In the genomic region with DNA sequence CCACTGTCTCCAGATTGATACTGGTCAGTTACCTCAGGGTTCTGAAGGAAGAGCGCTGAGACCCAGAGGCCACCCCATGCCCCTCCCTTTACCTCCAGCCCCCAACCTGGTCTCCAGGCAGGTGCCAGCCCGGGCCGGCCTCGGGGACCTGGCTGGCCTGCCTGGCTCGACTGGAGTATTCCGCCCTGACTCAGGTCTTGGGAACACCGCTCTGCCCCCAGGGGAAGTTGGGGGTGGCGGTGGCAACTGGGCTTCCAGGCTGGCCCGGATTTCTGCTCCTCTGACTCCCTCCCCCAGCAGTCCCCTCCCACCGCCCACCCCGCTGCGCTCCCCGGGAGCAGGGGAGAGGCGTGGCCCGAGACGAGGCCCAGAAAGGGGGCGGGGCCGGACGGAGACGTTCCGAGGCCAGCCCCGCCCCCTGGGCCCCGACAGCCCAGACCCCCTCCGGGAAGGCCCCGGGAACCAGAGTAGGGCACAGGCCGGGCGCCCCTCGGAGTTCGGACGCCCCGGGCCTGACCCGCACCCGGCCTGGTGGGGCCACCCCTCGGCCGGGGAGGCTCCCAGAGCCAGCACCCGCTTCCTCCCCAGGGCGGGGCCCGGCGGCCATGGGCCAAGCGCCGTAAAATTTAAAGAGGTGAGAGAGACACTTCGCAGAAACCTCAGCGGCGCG, we compare ENCODE assay signal across 8 cellular contexts.
A peak's percentile ranks its signal among the peaks of the same experiment; 100 is the strongest.
DNase-seq lines count a peak whose midpoint lies in the region; ATAC-seq, FAIRE-seq and TF ChIP-seq lines count a peak whose summit lies in the region.

No MANE protein-coding gene starts in this region.

- H4K20me1 ChIP-seq in endothelial cell of umbilical vein (replicated peaks; ENCODE audit: control insufficient read depth, extremely low read depth, insufficient read depth, low read length), result no peaks in the 10 kb centered on the region

- H2AFZ ChIP-seq in endothelial cell of umbilical vein (ENCODE audit: low read depth, low read length), result peak overlapping the region; percentile 78

- H3K79me2 ChIP-seq in endothelial cell of umbilical vein (ENCODE audit: control insufficient read depth, insufficient read depth, low read length), result no peaks in the 10 kb centered on the region

- peak overlapping the region; percentile 94 for H3K27ac Mint-ChIP-seq in activated CD8-positive, alpha-beta memory T cell treated with anti-CD3 and anti-CD28 coated beads, Interleukin-2, amount 10 ng/mL, durations not matched to agents 7 days and 5 days
- H3K27ac Mint-ChIP-seq in naive B cell, result peak overlapping the region; percentile 91 to 99 (median 98)
- peak overlapping the region; percentile 90 for H3K27ac Mint-ChIP-seq in stimulated activated effector memory CD8-positive, alpha-beta T cell treated with anti-CD3 and anti-CD28 coated beads, Interleukin-12 subunit alpha, Interleukin-12 subunit beta, amount 100 ng/mL, for 72 hours

- no peaks in the 10 kb centered on the region for H3K9me1 ChIP-seq in endothelial cell of umbilical vein (replicated peaks; ENCODE audit: control insufficient read depth, extremely low read depth, insufficient read depth, low read length)

- H3K9me3 Mint-ChIP-seq in activated CD8-positive, alpha-beta memory T cell treated with anti-CD3 and anti-CD28 coated beads, Interleukin-2, amount 10 ng/mL, durations not matched to agents 7 days and 5 days (ENCODE audit: low read depth), result no peaks in the 10 kb centered on the region
- no peaks in the 10 kb centered on the region for H3K9me3 Mint-ChIP-seq in naive B cell
- no peaks in the 10 kb centered on the region for H3K9me3 Mint-ChIP-seq in stimulated activated effector memory CD8-positive, alpha-beta T cell treated with anti-CD3 and anti-CD28 coated beads, Interleukin-12 subunit alpha, Interleukin-12 subunit beta, amount 100 ng/mL, for 72 hours

- peaks cover 9 to 16% of the 10 kb centered on the region in 2 experiments for H3K27me3 ChIP-seq in endothelial cell of umbilical vein (ENCODE audit: control insufficient read depth in 2 of 2, insufficient read depth in 2 of 2, low read length in 2 of 2)

- H3K9me3 ChIP-seq in endothelial cell of umbilical vein (replicated peaks; ENCODE audit: control insufficient read depth, insufficient read depth, low read length), result no peaks in the 10 kb centered on the region

- ATAC-seq in HG03045 (IDR thresholded peaks at IDR 0.05; ENCODE audit: unreplicated experiment), result peak; percentile 75
- peak; percentile 70 for ATAC-seq in activated CD8-positive, alpha-beta memory T cell treated with anti-CD3 and anti-CD28 coated beads, Interleukin-2, amount 10 ng/mL, durations not matched to agents 7 days and 5 days
- ATAC-seq in naive B cell (ENCODE audit: low read depth in 2 of 2), result peak; percentile 65 to 66
- ATAC-seq in stimulated activated effector memory CD8-positive, alpha-beta T cell treated with anti-CD3 and anti-CD28 coated beads, Interleukin-12 subunit alpha, Interleukin-12 subunit beta, amount 100 ng/mL, for 72 hours, result peak; percentile 79

- no peak overlapping the region for H3K9ac ChIP-seq in endothelial cell of umbilical vein (replicated peaks; ENCODE audit: extremely low read depth, insufficient read depth, low read length)

- TF ChIP-seq POLR2A in endothelial cell of umbilical vein (IDR thresholded peaks at IDR 0.05; ENCODE audit: low read depth, low read length), result no peak

- POLR2A ChIA-PET in endothelial cell of umbilical vein (lab: Charles Lee), result no interaction called here

- peak overlapping the region; percentile 49 for H3K4me2 ChIP-seq in endothelial cell of umbilical vein (ENCODE audit: insufficient read depth, low read length)

- intact Hi-C loops in endothelial cell of umbilical vein (cut with micrococcal nuclease), result no loop called here

- H3K27me3 Mint-ChIP-seq in activated CD8-positive, alpha-beta memory T cell treated with anti-CD3 and anti-CD28 coated beads, Interleukin-2, amount 10 ng/mL, durations not matched to agents 7 days and 5 days, result peaks cover 13% of the 10 kb centered on the region
- no peaks in the 10 kb centered on the region for H3K27me3 Mint-ChIP-seq in naive B cell

- H3K36me3 ChIP-seq in endothelial cell of umbilical vein (ENCODE audit: control insufficient read depth in 2 of 2, extremely low read depth in 1 of 2, insufficient read depth in 2 of 2, low read length in 2 of 2), result no peaks in the 10 kb centered on the region

- no TSS peak for BruUV-seq in endothelial cell of umbilical vein (replicated peaks; lab: Mats Ljungman, UMichigan)

- no peak for TF ChIP-seq CTCF in endothelial cell of umbilical vein (IDR thresholded peaks at IDR 0.05; ENCODE audit: extremely low read depth in 1 of 2, insufficient read depth in 1 of 2, low read depth in 1 of 2, low read length in 2 of 2)

- H3K4me1 Mint-ChIP-seq in activated CD8-positive, alpha-beta memory T cell treated with anti-CD3 and anti-CD28 coated beads, Interleukin-2, amount 10 ng/mL, durations not matched to agents 7 days and 5 days, result peaks cover 40% of the 10 kb centered on the region
- H3K4me1 Mint-ChIP-seq in naive B cell, result peaks cover 40 to 50% (median 48%) of the 10 kb centered on the region in 3 donors
- peaks cover 41% of the 10 kb centered on the region for H3K4me1 Mint-ChIP-seq in stimulated activated effector memory CD8-positive, alpha-beta T cell treated with anti-CD3 and anti-CD28 coated beads, Interleukin-12 subunit alpha, Interleukin-12 subunit beta, amount 100 ng/mL, for 72 hours

- H3K4me1 ChIP-seq in endothelial cell of umbilical vein (ENCODE audit: control insufficient read depth, extremely low read depth, insufficient read depth, low read length), result no peaks in the 10 kb centered on the region

- no peaks in the 10 kb centered on the region for H3K36me3 Mint-ChIP-seq in activated CD8-positive, alpha-beta memory T cell treated with anti-CD3 and anti-CD28 coated beads, Interleukin-2, amount 10 ng/mL, durations not matched to agents 7 days and 5 days
- H3K36me3 Mint-ChIP-seq in naive B cell, result no peaks in the 10 kb centered on the region
- peaks cover 6% of the 10 kb centered on the region for H3K36me3 Mint-ChIP-seq in stimulated activated effector memory CD8-positive, alpha-beta T cell treated with anti-CD3 and anti-CD28 coated beads, Interleukin-12 subunit alpha, Interleukin-12 subunit beta, amount 100 ng/mL, for 72 hours

- dilution Hi-C loops in endothelial cell of umbilical vein (cut with MboI; ENCODE audit: extremely low pct_ligation_motif_present, low sequenced_read_pairs), result no loop called here

- H3K4me3 ChIP-seq in endothelial cell of umbilical vein (replicated peaks in 1 of 3; ENCODE audit: insufficient read depth in 1 of 3, low read depth in 1 of 3, low read length in 3 of 3), result peak overlapping the region; percentile 43 to 58 (median 57)

- CTCF ChIA-PET in activated CD8-positive, alpha-beta memory T cell treated with anti-CD3 and anti-CD28 coated beads, Interleukin-2, amount 10 ng/mL, durations not matched to agents 7 days and 5 days (lab: Charles Lee), result interaction anchor here (3.5 to 5.0 kb wide), 2 partner anchors 16 kb away, joined by 29 to 74 read pairs; no protein-coding TSS in a partner anchor
- CTCF ChIA-PET in endothelial cell of umbilical vein (lab: Charles Lee), result interaction anchor here (3.5 kb wide), 1 partner anchor 17 kb away, joined by 18 read pairs; no protein-coding TSS in a partner anchor

- DNase-seq in SIG-M5 treated with dmso at 0.1 percent for 504 hours (lab: John Stamatoyannopoulos, UW; ENCODE audit: unreplicated experiment) (peak; percentile 70), SIG-M5 (lab: John Stamatoyannopoulos, UW) (no peak), NCI-H82 treated with DMSO at 0.1 percent for 48 hours (lab: John Stamatoyannopoulos, UW; ENCODE audit: unreplicated experiment) (peak; percentile 38), endothelial cell of umbilical vein (ENCODE audit: low read depth, low spot score) (peak; percentile 30), naive B cell (peak; percentile 91)
- peak; percentile 91 for DNase-seq in activated CD8-positive, alpha-beta memory T cell treated with anti-CD3 and anti-CD28 coated beads, Interleukin-2, amount 10 ng/mL, durations not matched to agents 7 days and 5 days
- DNase-seq in stimulated activated effector memory CD8-positive, alpha-beta T cell treated with anti-CD3 and anti-CD28 coated beads, Interleukin-12 subunit alpha, Interleukin-12 subunit beta, amount 100 ng/mL, for 72 hours (ENCODE audit: low spot score in 2 of 2), result peak; percentile 85 to 94

- H3K4me3 Mint-ChIP-seq in activated CD8-positive, alpha-beta memory T cell treated with anti-CD3 and anti-CD28 coated beads, Interleukin-2, amount 10 ng/mL, durations not matched to agents 7 days and 5 days, result peak overlapping the region; percentile 78
- H3K4me3 Mint-ChIP-seq in naive B cell, result peak overlapping the region; percentile 86 to 98 (median 94)
- peak overlapping the region; percentile 75 for H3K4me3 Mint-ChIP-seq in stimulated activated effector memory CD8-positive, alpha-beta T cell treated with anti-CD3 and anti-CD28 coated beads, Interleukin-12 subunit alpha, Interleukin-12 subunit beta, amount 100 ng/mL, for 72 hours

- no peak overlapping the region for H3K27ac ChIP-seq in endothelial cell of umbilical vein (ENCODE audit: insufficient read depth, low read depth, low read length)

- FAIRE-seq in endothelial cell of umbilical vein (lab: Jason Lieb, UNC), result no peak

TF ChIP-seq in endothelial cell of umbilical vein, 7 proteins besides CTCF, POLR2A, EP300 and RAD21:
- TF ChIP-seq POLR2AphosphoS5 (IDR thresholded peaks at IDR 0.05; ENCODE audit: insufficient read depth, low read depth, low read length) (no peak), FOS (IDR thresholded peaks at IDR 0.05; ENCODE audit: borderline replicate concordance, insufficient read depth, low read length) (no peak), GATA2 (IDR thresholded peaks at IDR 0.05; ENCODE audit: insufficient read depth, insufficient read length, low read depth, low read length) (no peak), EZH2 (IDR thresholded peaks at IDR 0.05; ENCODE audit: borderline replicate concordance, low read depth, low read length, severe bottlenecking) (no peak), MYC (IDR thresholded peaks at IDR 0.05; ENCODE audit: low read depth, low read length) (no peak), JUN (IDR thresholded peaks at IDR 0.05; ENCODE audit: borderline replicate concordance, insufficient read depth, insufficient read length, low read depth) (no peak), MAX (IDR thresholded peaks at IDR 0.05; ENCODE audit: insufficient read depth, insufficient read length) (no peak)
